1 cellular context compared by ENCODE assay signal in genomic region chr3:46370784-46371183, GRCh38.
TF ChIP-seq lines count a peak whose summit lies in the region.

TSS of gene CCR5 (plus strand) at chr3:46370946. CDS start at chr3:46372903, 1,957 bp downstream.

TF ChIP-seq in HepG2, 621 proteins besides CTCF, POLR2A, EP300 and RAD21:
- no peak for TF ChIP-seq ADNP (CRISPR knock-in tag; IDR thresholded peaks at IDR 0.05)
- no peak for TF ChIP-seq ZFX (CRISPR knock-in tag; IDR thresholded peaks at IDR 0.05; ENCODE audit: low read depth)
- TF ChIP-seq U2AF2 (IDR thresholded peaks at IDR 0.05; ENCODE audit: low read depth, low read length), result no peak
- TF ChIP-seq YEATS2 (CRISPR knock-in tag; IDR thresholded peaks at IDR 0.05; ENCODE audit: borderline replicate concordance), result no peak
- TF ChIP-seq CREB1 (IDR thresholded peaks at IDR 0.05), result no peak
- TF ChIP-seq CREB1 (CRISPR knock-in tag; IDR thresholded peaks at IDR 0.05), result no peak
- no peak for TF ChIP-seq ATM (IDR thresholded peaks at IDR 0.05; ENCODE audit: borderline replicate concordance)
- no peak for TF ChIP-seq MBNL3 (CRISPR knock-in tag; conservative IDR thresholded peaks at IDR 0.05)
- no peak for TF ChIP-seq ZBTB3 (CRISPR knock-in tag; IDR thresholded peaks at IDR 0.05; ENCODE audit: borderline replicate concordance, low read depth)
- no peak for TF ChIP-seq TOPORS (CRISPR knock-in tag; IDR thresholded peaks at IDR 0.05)
- no peak for TF ChIP-seq ZBTB20 (CRISPR knock-in tag; IDR thresholded peaks at IDR 0.05; ENCODE audit: borderline replicate concordance, low read depth)
- TF ChIP-seq DMTF1 (CRISPR knock-in tag; IDR thresholded peaks at IDR 0.05), result no peak
- TF ChIP-seq ZNF891 (CRISPR knock-in tag; IDR thresholded peaks at IDR 0.05), result no peak
- TF ChIP-seq GMEB2 (CRISPR knock-in tag; IDR thresholded peaks at IDR 0.05; ENCODE audit: low read depth), result no peak
- no peak for TF ChIP-seq ZNF136 (CRISPR knock-in tag; IDR thresholded peaks at IDR 0.05; ENCODE audit: low read depth)
- no peak for TF ChIP-seq KDM4B (CRISPR knock-in tag; IDR thresholded peaks at IDR 0.05)
- no peak for TF ChIP-seq JARID2 (CRISPR knock-in tag; IDR thresholded peaks at IDR 0.05; ENCODE audit: insufficient replicate concordance)
- TF ChIP-seq RBM39 (IDR thresholded peaks at IDR 0.05; ENCODE audit: low read depth, low read length, poor library complexity, severe bottlenecking), result no peak
- no peak for TF ChIP-seq ZKSCAN1 (IDR thresholded peaks at IDR 0.05; ENCODE audit: low read length)
- no peak for TF ChIP-seq ZNF318 (CRISPR knock-in tag; IDR thresholded peaks at IDR 0.05)
